ENCODE assay signal across 18 cellular contexts in the genomic region with DNA sequence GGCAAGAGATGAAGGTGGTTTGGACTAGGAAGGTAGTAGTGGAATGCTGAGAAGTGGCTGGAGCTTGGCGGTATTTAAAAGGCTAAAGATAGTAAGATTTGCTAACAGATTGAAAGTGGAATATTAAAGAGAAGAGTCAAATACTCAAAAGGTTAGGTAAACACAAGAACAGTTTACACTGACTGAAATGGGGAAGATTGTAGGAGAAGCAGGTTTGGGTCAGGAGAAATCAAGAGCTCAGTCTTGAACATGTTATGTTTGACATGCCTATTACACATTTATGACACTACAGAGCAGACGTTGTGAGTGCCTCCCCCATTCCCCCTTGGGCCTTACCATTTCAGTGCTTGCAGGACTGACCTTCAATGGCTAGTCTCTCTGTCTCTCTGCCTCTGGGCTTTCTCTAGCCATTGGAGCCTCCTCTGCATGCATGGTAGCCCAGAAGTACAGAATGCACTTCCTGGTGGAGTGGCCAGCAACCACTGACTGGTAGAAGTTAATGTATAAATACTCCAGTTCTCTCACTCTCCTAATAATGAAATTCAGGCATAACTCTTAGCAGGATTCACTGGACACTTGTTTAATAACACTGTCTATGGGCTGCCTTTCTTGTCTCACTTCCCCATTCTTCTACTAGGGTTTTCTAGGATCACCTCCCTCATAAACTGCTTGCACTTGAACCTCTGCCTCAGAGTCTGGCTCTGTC. TPM values are rescaled to one million over a fixed set of nuclear protein-coding genes. Genes with fewer than 3 reads are reported as not detected.
DNase-seq lines count a peak whose midpoint lies in the region; ATAC-seq, FAIRE-seq and TF ChIP-seq lines count a peak whose summit lies in the region.
"Had no signal": no experiment of that assay in that cellular context is flagged by ENCODE, and none has a peak within 500 bp of the region (broad histone marks: within the 10 kb centered on the region; RNA-seq: fewer than 3 reads in every experiment).

No MANE protein-coding gene starts in this region.

- 0 out of 3 replicates have a peak overlapping the region, but pooled peaks have one; percentile 17 for H3K4me2 ChIP-seq in A549

- POLR2A ChIA-PET in A549 (lab: Yijun Ruan, JAX): no interaction called here

- H3K27me3 ChIP-seq in foreskin keratinocyte (peaks cover 20% of the 10 kb centered on the region), transverse colon (no peaks in the 10 kb centered on the region)
- H3K27me3 ChIP-seq: ascending aorta, sigmoid colon had no signal

- H3K27ac ChIP-seq in A549: no peak overlapping the region
- H3K27ac ChIP-seq in foreskin keratinocyte: no peak overlapping the region
- H3K27ac ChIP-seq in transverse colon: no peak overlapping the region
- H3K27ac ChIP-seq: ascending aorta, sigmoid colon had no signal

- ATAC-seq in A549 (peak; percentile 61 to 71; a peak in 5 of 6 replicates), GM19452 (IDR thresholded peaks at IDR 0.05; ENCODE audit: unreplicated experiment) (peak; percentile 56), HG03460 (IDR thresholded peaks at IDR 0.05; ENCODE audit: unreplicated experiment) (peak; percentile 55), foreskin keratinocyte (peak; percentile 12)
- ATAC-seq in activated CD4-positive, CD25-positive, alpha-beta regulatory T cell treated with anti-CD3 and anti-CD28 coated beads, Interleukin-2, amount 50 U/mL, for 24 hours: no peak
- ATAC-seq: activated CD8-positive, alpha-beta T cell treated with anti-CD3 and anti-CD28 coated beads for 36 hours had no signal

- intact Hi-C loops in transverse colon (cut with DNase I; ENCODE audit: low total_unique reads): loop anchor here (1.0 kb wide), 1 partner anchor 14 kb away; no protein-coding TSS in a partner anchor

- no peak for FAIRE-seq in A549 (lab: Jason Lieb, UNC)
- FAIRE-seq: TTC549 had no signal

- CTCF ChIA-PET in A549 (lab: Yijun Ruan, JAX): interaction anchor here (0.7 to 1.0 kb wide), 3 partner anchors 20 to 228 kb away, joined by 3 to 4 read pairs (median 3); a partner anchor contains a TSS

- no peaks in the 10 kb centered on the region for H3K9me3 ChIP-seq in A549
- H3K9me3 ChIP-seq in transverse colon: no peaks in the 10 kb centered on the region
- H3K9me3 ChIP-seq: ascending aorta, sigmoid colon had no signal

- no peaks in the 10 kb centered on the region for H3K36me3 ChIP-seq in transverse colon
- H3K36me3 ChIP-seq: ascending aorta, sigmoid colon had no signal

- in situ Hi-C loops in transverse colon (cut with MboI; ENCODE audit: low pct_ligation_motif_present in 1 of 4, low pct_unique_long_range_greater_than_20kb in 1 of 4, low sequenced_read_pairs in 3 of 4): no loop called here

- TF ChIP-seq EP300 in A549 (IDR thresholded peaks at IDR 0.05) (no peak), transverse colon (IDR thresholded peaks at IDR 0.05; ENCODE audit: low read depth) (no peak)

- TF ChIP-seq CTCF in A549 (IDR thresholded peaks at IDR 0.05) (no peak), foreskin keratinocyte (conservative IDR thresholded peaks at IDR 0.05) (no peak), transverse colon (IDR thresholded peaks at IDR 0.05) (no peak)

- DNase-seq in A549 (ENCODE audit: low read depth in 1 of 2, low spot score in 1 of 2) (no peak), foreskin keratinocyte (no peak), 8988T (no peak), DMS114 treated with DMSO at 0.1 percent for 48 hours (lab: John Stamatoyannopoulos, UW; ENCODE audit: unreplicated experiment) (no peak), transverse colon (no peak)
- DNase-seq: activated CD8-positive, alpha-beta T cell treated with anti-CD3 and anti-CD28 coated beads for 36 hours; CD8-positive, alpha-beta memory T cell; cortex of kidney; GF-D8; NK-92 treated with Interleukin-12 subunit alpha and Interleukin-12 subunit beta, amount 100 ng/mL, for 24 hours; sigmoid colon; stimulated activated CD4-positive, alpha-beta T cell treated with anti-CD3 and anti-CD28 coated beads, Interleukin-4, amount 100 ng/mL, for 4 hours; stimulated activated naive CD4-positive, alpha-beta T cell treated with Interleukin-2 at 50 U/mL for 16 hours had no signal

- no peak overlapping the region for H3K4me3 ChIP-seq in A549
- H3K4me3 ChIP-seq in transverse colon: no peak overlapping the region
- H3K4me3 ChIP-seq: ascending aorta, sigmoid colon had no signal

- 22% methylated on average over 2 of the region's 2 CpGs for WGBS in A549 (ENCODE audit: missing lambda C conversion rate)
- WGBS in transverse colon (ENCODE audit: low coverage in 1 of 2), 2 donors: 47 to 57% methylated on average over 1 to 2 of the region's 2 CpGs

- no peak for TF ChIP-seq RAD21 in A549 (conservative IDR thresholded peaks at IDR 0.05 in 1 of 2, IDR thresholded peaks at IDR 0.05 in 1 of 2)

- TF ChIP-seq POLR2A in A549 (IDR thresholded peaks at IDR 0.05; ENCODE audit: low read length) (no peak), transverse colon (IDR thresholded peaks at IDR 0.05) (no peak)

- H3K4me1 ChIP-seq in A549 (0 out of 3 replicates have a peak, but pooled peaks cover 3% of the 10 kb centered on the region), foreskin keratinocyte (no peaks in the 10 kb centered on the region), transverse colon (no peaks in the 10 kb centered on the region)
- H3K4me1 ChIP-seq: ascending aorta, sigmoid colon had no signal

TF ChIP-seq in A549, 52 proteins besides CTCF, POLR2A, EP300 and RAD21:
- no peak for TF ChIP-seq PHF8 (IDR thresholded peaks at IDR 0.05; ENCODE audit: borderline replicate concordance, low read depth)
- no peak for TF ChIP-seq SREBF2 (IDR thresholded peaks at IDR 0.05)
- TF ChIP-seq, protein P1, sequence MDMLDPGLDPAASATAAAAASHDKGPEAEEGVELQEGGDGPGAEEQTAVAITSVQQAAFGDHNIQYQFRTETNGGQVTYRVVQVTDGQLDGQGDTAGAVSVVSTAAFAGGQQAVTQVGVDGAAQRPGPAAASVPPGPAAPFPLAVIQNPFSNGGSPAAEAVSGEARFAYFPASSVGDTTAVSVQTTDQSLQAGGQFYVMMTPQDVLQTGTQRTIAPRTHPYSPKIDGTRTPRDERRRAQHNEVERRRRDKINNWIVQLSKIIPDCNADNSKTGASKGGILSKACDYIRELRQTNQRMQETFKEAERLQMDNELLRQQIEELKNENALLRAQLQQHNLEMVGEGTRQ (IDR thresholded peaks at IDR 0.05): no peak
- TF ChIP-seq NR3C1 (IDR thresholded peaks at IDR 0.05): no peak
- no peak for TF ChIP-seq RCOR1 (IDR thresholded peaks at IDR 0.05; ENCODE audit: low read depth, low read length)
- TF ChIP-seq CBX8 (IDR thresholded peaks at IDR 0.05): no peak
- TF ChIP-seq CEBPB (IDR thresholded peaks at IDR 0.05): no peak
- no peak for TF ChIP-seq JUN (IDR thresholded peaks at IDR 0.05)
- no peak for TF ChIP-seq MAFK (IDR thresholded peaks at IDR 0.05; ENCODE audit: partially characterized antibody)
- no peak for TF ChIP-seq NFE2L2 (conservative IDR thresholded peaks at IDR 0.05; ENCODE audit: low read length)
- TF ChIP-seq BHLHE40 (IDR thresholded peaks at IDR 0.05; ENCODE audit: low read depth, low read length): no peak
- no peak for TF ChIP-seq FOXS1 (CRISPR knock-in tag; IDR thresholded peaks at IDR 0.05)
- TF ChIP-seq SMC3 (IDR thresholded peaks at IDR 0.05): no peak
- TF ChIP-seq HDAC2 (IDR thresholded peaks at IDR 0.05): no peak
- no peak for TF ChIP-seq CHD2 (IDR thresholded peaks at IDR 0.05; ENCODE audit: low read length, partially characterized antibody)

RNA-seq across cellular contexts. Expression of a gene that starts 56.8 kb away (rescaled TPM):
- polyA plus RNA-seq in A549 (2011; rRNA removed): 54.1 and 72.8 TPM in 2 replicates
- polyA plus RNA-seq in A549 (2012; cell fraction: cytosol; rRNA removed): 24.9 and 25.0 TPM in 2 replicates
- polyA plus RNA-seq in A549 (2012; cell fraction: nucleus; rRNA removed): 30.2 and 35.3 TPM in 2 replicates
- 51.3 to 64.8 TPM (median 60.3 TPM) in 3 replicates for polyA plus RNA-seq in A549 (2017; fragmentation: RNase III; extraction: RNeasy Plus Mini Kit Qiagen cat#74134 plus additional on column Dnase treatment)
- 38.6 and 51.9 TPM in 2 replicates for polyA minus RNA-seq in A549 (2011; rRNA and poly(A)+ RNA removed)
- 511 and 581 TPM in 2 replicates for total RNA-seq in foreskin keratinocyte
- polyA plus RNA-seq in foreskin keratinocyte: 190 and 257 TPM in 2 replicates
- 10 to 100 TPM; 16.9 to 51.4 (median 41.8) TPM for total RNA-seq in transverse colon

Comparison
In these comparisons a context has a peak if more than half of its experiments do, and no peak if none do; other contexts are left out.
1. ATAC-seq: peak in A549 (2 of 2), GM19452 (single experiment), HG03460 (single experiment) and foreskin keratinocyte (single experiment); none in activated CD4-positive, CD25-positive, alpha-beta regulatory T cell treated with anti-CD3 and anti-CD28 coated beads, Interleukin-2, amount 50 U/mL, for 24 hours (0 of 2).